In genomic region chr17:17685775-17686291, GRCh38 we compare ENCODE assay signal across 8 cellular contexts. TPM values are rescaled to one million over a fixed set of nuclear protein-coding genes. Genes with fewer than 3 reads are reported as not detected.
DNase-seq lines count a peak whose midpoint lies in the region; ATAC-seq, FAIRE-seq and TF ChIP-seq lines count a peak whose summit lies in the region.

No MANE protein-coding gene starts in this region.

- FAIRE-seq in urothelium cell line (lab: Jason Lieb, UNC) = no peak

- H3K9ac ChIP-seq in HUES64 (ENCODE audit: low read depth, low read length) = 0 out of 2 replicates have a peak overlapping the region, but pooled peaks have one; percentile 12

- WGBS in HUES64 = 30% methylated on average over 14 of the region's 14 CpGs

- in situ Hi-C loops in astrocyte of the spinal cord (cut with HindIII; ENCODE audit: low sequenced_read_pairs) = no loop called here

- H3K27me3 ChIP-seq in HUES64 (ENCODE audit: insufficient read depth, low read length) (peaks cover 83% of the 10 kb centered on the region), lower lobe of right lung (ENCODE audit: low read depth) (no peaks in the 10 kb centered on the region)

- no peaks in the 10 kb centered on the region for H3K36me3 ChIP-seq in HUES64 (ENCODE audit: insufficient read depth, low read length)
- H3K36me3 ChIP-seq in lower lobe of right lung = no peaks in the 10 kb centered on the region

- DNase-seq in AG10803 (ENCODE audit: low read depth) (peak; percentile 79), astrocyte of the spinal cord (ENCODE audit: low read depth, low spot score) (peak; percentile 67), lower lobe of right lung (peak; percentile 78), urothelium cell line (ENCODE audit: low spot score) (peak; percentile 69)
- no peak for DNase-seq in activated CD4-positive, CD25-positive, alpha-beta regulatory T cell treated with anti-CD3 and anti-CD28 coated beads, Interleukin-2, amount 50 U/mL, for 72 hours

- H3K9me3 ChIP-seq in HUES64 (ENCODE audit: insufficient read depth, low read depth, low read length) (no peaks in the 10 kb centered on the region), lower lobe of right lung (no peaks in the 10 kb centered on the region)

- TF ChIP-seq CTCF in AG10803 (conservative IDR thresholded peaks at IDR 0.05; ENCODE audit: low read length) (no peak), astrocyte of the spinal cord (IDR thresholded peaks at IDR 0.05; ENCODE audit: low read depth, low read length) (no peak), lower lobe of right lung (IDR thresholded peaks at IDR 0.05) (no peak)

- H3K27ac ChIP-seq in HUES64 (ENCODE audit: low read depth, low read length) (no peak overlapping the region), lower lobe of right lung (peak overlapping the region; percentile 77)

- ATAC-seq in lower lobe of right lung = peak; percentile 1 to 5
- no peak for ATAC-seq in HG03460 (IDR thresholded peaks at IDR 0.05; ENCODE audit: unreplicated experiment)
- ATAC-seq in HG02840 (IDR thresholded peaks at IDR 0.05; ENCODE audit: low FRiP score, unreplicated experiment) = no peak

- H3K4me3 ChIP-seq in AG10803 (ENCODE audit: low read length) = peak overlapping the region; percentile 38
- no peak overlapping the region for H3K4me3 ChIP-seq in HUES64 (ENCODE audit: low read length)
- no peak overlapping the region for H3K4me3 ChIP-seq in astrocyte of the spinal cord (ENCODE audit: low read depth, low read length)
- peak overlapping the region; percentile 8 for H3K4me3 ChIP-seq in lower lobe of right lung

- intact Hi-C loops in lower lobe of right lung (cut with DNase I) = loop anchor here (10.0 kb wide), 1 partner anchor 349 kb away; the partner anchor contains the start of genes ATPAF2 and GID4

- H3K4me1 ChIP-seq in HUES64 (ENCODE audit: insufficient read depth, low read length) = peaks cover 12% of the 10 kb centered on the region; the same call in 1 of the 2 replicates
- peaks cover 54% of the 10 kb centered on the region for H3K4me1 ChIP-seq in lower lobe of right lung

RNA-seq across cellular contexts. Expression of gene RAI1, which starts 4.6 kb away (rescaled TPM):
- 4.9 TPM for polyA plus RNA-seq in HUES64 (2013, experiment 1 of 2)
- 8.7 TPM for polyA plus RNA-seq in HUES64 (2013, experiment 2 of 2)
- total RNA-seq in lower lobe of right lung = 31.1 TPM

Comparison
In these comparisons a context has a peak if more than half of its experiments do, and no peak if none do; other contexts are left out.
1. H3K4me3 ChIP-seq: peak in AG10803 (single experiment) and lower lobe of right lung (single experiment); none in HUES64 (single experiment) and astrocyte of the spinal cord (single experiment).
2. ATAC-seq: peak in lower lobe of right lung (2 of 2); none in HG03460 (single experiment) and HG02840 (single experiment).